ENCODE assay signal across 25 cellular contexts in genomic region chrX:118109065-118109464, GRCh38. TPM values are rescaled to one million over a fixed set of nuclear protein-coding genes. Genes with fewer than 3 reads are reported as not detected.
"Had no signal": no experiment of that assay in that cellular context is flagged by ENCODE, and none has a peak within 500 bp of the region (broad histone marks: within the 10 kb centered on the region; RNA-seq: fewer than 3 reads in every experiment).

No MANE protein-coding gene starts in this region.

- DNase-seq: activated CD4-positive, alpha-beta memory T cell treated with anti-CD3 and anti-CD28 coated beads, Interleukin-2, amount 10 ng/mL, durations not matched to agents 7 days and 5 days; activated CD4-positive, alpha-beta T cell treated with anti-CD3 and anti-CD28 coated beads for 1 hour; activated CD4-positive, alpha-beta T cell treated with anti-CD3 and anti-CD28 coated beads for 4 hours; activated CD4-positive, alpha-beta T cell treated with anti-CD3 and anti-CD28 coated beads, Interleukin-2, amount 10 ng/mL, durations not matched to agents 7 days and 5 days; activated CD4-positive, alpha-beta T cell treated with anti-CD3 and anti-CD28 coated beads, Interleukin-2, amount 50 U/mL, for 4 hours; activated CD8-positive, alpha-beta memory T cell treated with anti-CD3 and anti-CD28 coated beads, Interleukin-2, amount 50 U/mL, for 48 hours; activated gamma-delta T cell; activated naive CD4-positive, alpha-beta T cell; activated naive CD4-positive, alpha-beta T cell treated with anti-CD3 and anti-CD28 coated beads, Interleukin-2, amount 10 ng/mL, durations not matched to agents 7 days and 5 days; activated naive CD8-positive, alpha-beta T cell treated with anti-CD3 and anti-CD28 coated beads, Interleukin-2, amount 10 ng/mL, durations not matched to agents 7 days and 5 days; activated T-cell treated with anti-CD3 and anti-CD28 coated beads for 4 hours; activated T-cell treated with anti-CD3 and anti-CD28 coated beads, Interleukin-2, amount 50 U/mL, for 24 hours; activated T-cell treated with anti-CD3 and anti-CD28 coated beads, Interleukin-2, amount 50 U/mL, for 72 hours; central memory CD4-positive, alpha-beta T cell; cerebellar nuclear complex; colonic mucosa; effector memory CD4-positive, alpha-beta T cell; endodermal cell; foreskin keratinocyte; heart right ventricle; T-helper 2 cell had no signal

- ATAC-seq: activated naive CD4-positive, alpha-beta T cell treated with anti-CD3 and anti-CD28 coated beads, Interleukin-2, amount 50 U/mL, for 72 hours; activated T-cell treated with anti-CD3 and anti-CD28 coated beads, Interleukin-2, amount 50 U/mL, for 72 hours; esophagus mucosa; foreskin keratinocyte; gastroesophageal sphincter; heart right ventricle; WTC11 had no signal

RNA-seq across cellular contexts. Expression of gene KLHL13, which starts 7.5 kb away (rescaled TPM):
- total RNA-seq: activated CD4-positive, alpha-beta memory T cell treated with anti-CD3 and anti-CD28 coated beads, Interleukin-2, amount 10 ng/mL, durations not matched to agents 7 days and 5 days had no signal
